Comparison of ENCODE assay signal across 9 cellular contexts in the genomic region with DNA sequence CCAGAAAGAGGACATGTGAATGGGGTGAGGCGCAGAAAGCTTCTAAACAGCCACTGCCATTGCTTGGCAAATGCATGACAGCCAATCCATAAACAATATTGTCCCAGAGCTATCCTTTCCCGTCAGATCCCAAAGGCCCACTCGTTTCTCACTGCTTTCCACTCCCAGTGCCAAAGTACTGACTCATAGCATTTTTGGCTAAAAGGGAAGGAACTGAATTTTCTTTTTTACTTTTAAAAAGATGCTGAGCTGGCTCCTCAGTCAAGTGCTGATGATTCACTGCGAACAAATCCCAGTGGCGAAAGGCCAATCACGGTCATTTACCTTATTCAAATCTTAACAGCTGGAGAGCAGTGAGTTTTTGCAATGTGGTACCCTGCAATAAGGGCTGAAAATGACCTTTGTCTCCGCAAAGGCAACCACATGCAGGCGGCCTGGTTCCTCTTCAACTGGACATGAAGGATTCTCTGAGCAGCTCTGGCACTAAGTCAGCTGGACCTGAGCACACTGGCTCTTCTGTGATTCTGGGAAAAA.
DNase-seq lines count a peak whose midpoint lies in the region; ATAC-seq and TF ChIP-seq lines count a peak whose summit lies in the region.
"Had no signal": no experiment of that assay in that cellular context is flagged by ENCODE, and none has a peak within 500 bp of the region (broad histone marks: within the 10 kb centered on the region; RNA-seq: fewer than 3 reads in every experiment).

No MANE protein-coding gene starts in this region.

- TF ChIP-seq EP300 in SK-N-SH (IDR thresholded peaks at IDR 0.05; ENCODE audit: borderline replicate concordance in 1 of 2, low read depth in 1 of 2, low read length in 1 of 2) = peak in 1 of 2 experiments; percentile 53; a peak in 1 of 4 replicates

- TF ChIP-seq CTCF in AG04449 (IDR thresholded peaks at IDR 0.05; ENCODE audit: insufficient read depth, low read length, missing control alignments) = no peak
- no peak for TF ChIP-seq CTCF in SK-N-SH (IDR thresholded peaks at IDR 0.05)
- no peak for TF ChIP-seq CTCF in foreskin fibroblast (IDR thresholded peaks at IDR 0.05; ENCODE audit: low read depth, low read length)
- TF ChIP-seq CTCF in osteocyte (IDR thresholded peaks at IDR 0.05) = no peak

- peaks cover 3% of the 10 kb centered on the region for H3K27me3 Mint-ChIP-seq in osteocyte (ENCODE audit: unreplicated experiment)
- peaks cover 4% of the 10 kb centered on the region for H3K27me3 Mint-ChIP-seq in activated T-cell treated with anti-CD3 and anti-CD28 coated beads, Interleukin-2, amount 50 U/mL, for 24 hours
- peaks cover 7% of the 10 kb centered on the region for H3K27me3 Mint-ChIP-seq in activated T-cell treated with anti-CD3 and anti-CD28 coated beads, Interleukin-2, amount 50 U/mL, for 72 hours (ENCODE audit: low read depth)
- H3K27me3 Mint-ChIP-seq in stimulated activated naive CD8-positive, alpha-beta T cell treated with anti-CD3 and anti-CD28 coated beads, Interleukin-15, amount 100 ng/mL, for 72 hours = no peaks in the 10 kb centered on the region
- H3K27me3 Mint-ChIP-seq: CD8-positive, alpha-beta memory T cell had no signal

- peaks cover 4% of the 10 kb centered on the region for H3K9me3 Mint-ChIP-seq in osteocyte (ENCODE audit: unreplicated experiment)
- no peaks in the 10 kb centered on the region for H3K9me3 Mint-ChIP-seq in activated T-cell treated with anti-CD3 and anti-CD28 coated beads, Interleukin-2, amount 50 U/mL, for 24 hours
- no peaks in the 10 kb centered on the region for H3K9me3 Mint-ChIP-seq in activated T-cell treated with anti-CD3 and anti-CD28 coated beads, Interleukin-2, amount 50 U/mL, for 72 hours
- H3K9me3 Mint-ChIP-seq in stimulated activated naive CD8-positive, alpha-beta T cell treated with anti-CD3 and anti-CD28 coated beads, Interleukin-15, amount 100 ng/mL, for 72 hours = peaks cover 4 to 5% of the 10 kb centered on the region in 2 donors

- 65% methylated on average over 8 of the region's 8 CpGs for WGBS in SK-N-SH (ENCODE audit: low lambda C conversion rate)

- no peak for ATAC-seq in activated T-cell treated with anti-CD3 and anti-CD28 coated beads, Interleukin-2, amount 50 U/mL, for 72 hours (replicated peaks in 1 of 2)
- no peak for ATAC-seq in stimulated activated naive CD8-positive, alpha-beta T cell treated with anti-CD3 and anti-CD28 coated beads, Interleukin-15, amount 100 ng/mL, for 72 hours

- no peak overlapping the region for H3K4me3 ChIP-seq in AG04449 (ENCODE audit: low read depth, low read length)
- H3K4me3 ChIP-seq in SK-N-SH (ENCODE audit: low read depth in 2 of 2, low read length in 1 of 2) = no peak overlapping the region
- no peak overlapping the region for H3K4me3 ChIP-seq in foreskin fibroblast (ENCODE audit: low read depth in 1 of 2, low read length in 2 of 2)

- POLR2A ChIA-PET in AG04449 (lab: Yijun Ruan, JAX) (interaction anchor here (0.8 to 1.3 kb wide), 3 partner anchors 15 to 296 kb away, joined by 3 to 7 read pairs (median 5); no protein-coding TSS in a partner anchor), SK-N-SH (lab: Yijun Ruan, JAX) (no interaction called here)

- H3K27ac Mint-ChIP-seq in osteocyte (ENCODE audit: unreplicated experiment) = peak overlapping the region; percentile 80
- H3K27ac Mint-ChIP-seq in activated T-cell treated with anti-CD3 and anti-CD28 coated beads, Interleukin-2, amount 50 U/mL, for 24 hours = no peak overlapping the region
- no peak overlapping the region for H3K27ac Mint-ChIP-seq in activated T-cell treated with anti-CD3 and anti-CD28 coated beads, Interleukin-2, amount 50 U/mL, for 72 hours
- no peak overlapping the region for H3K27ac Mint-ChIP-seq in stimulated activated naive CD8-positive, alpha-beta T cell treated with anti-CD3 and anti-CD28 coated beads, Interleukin-15, amount 100 ng/mL, for 72 hours
- H3K27ac Mint-ChIP-seq: CD8-positive, alpha-beta memory T cell had no signal

- CTCF ChIA-PET in AG04449 (lab: Yijun Ruan, JAX) (interaction anchor here (0.6 to 10.7 kb wide), 35 partner anchors 9 to 1086 kb away, joined by 3 to 647 read pairs (median 4); partner anchors contain the start of gene CCDC169), SK-N-SH (lab: Yijun Ruan, JAX) (interaction anchor here (0.6 to 6.3 kb wide), 42 partner anchors 11 to 756 kb away, joined by 3 to 228 read pairs (median 4); partner anchors contain the start of gene DCLK1)

- TF ChIP-seq RAD21 in SK-N-SH (IDR thresholded peaks at IDR 0.05; ENCODE audit: low read length) = no peak

- H3K27ac ChIP-seq in SK-N-SH (ENCODE audit: low read depth in 2 of 2, low read length in 1 of 2) = peak overlapping the region in 1 of 2 experiments; percentile 80; a peak in 2 of 4 replicates

- peaks cover 15% of the 10 kb centered on the region for H3K4me1 Mint-ChIP-seq in osteocyte (ENCODE audit: unreplicated experiment)
- no peaks in the 10 kb centered on the region for H3K4me1 Mint-ChIP-seq in activated T-cell treated with anti-CD3 and anti-CD28 coated beads, Interleukin-2, amount 50 U/mL, for 24 hours (ENCODE audit: low read depth)
- peaks cover 6% of the 10 kb centered on the region for H3K4me1 Mint-ChIP-seq in activated T-cell treated with anti-CD3 and anti-CD28 coated beads, Interleukin-2, amount 50 U/mL, for 72 hours (ENCODE audit: low read depth)
- H3K4me1 Mint-ChIP-seq in stimulated activated naive CD8-positive, alpha-beta T cell treated with anti-CD3 and anti-CD28 coated beads, Interleukin-15, amount 100 ng/mL, for 72 hours = no peaks in the 10 kb centered on the region
- H3K4me1 Mint-ChIP-seq: CD8-positive, alpha-beta memory T cell had no signal

- no peak overlapping the region for H3K4me3 Mint-ChIP-seq in osteocyte (ENCODE audit: unreplicated experiment)
- H3K4me3 Mint-ChIP-seq in activated T-cell treated with anti-CD3 and anti-CD28 coated beads, Interleukin-2, amount 50 U/mL, for 24 hours = no peak overlapping the region
- no peak overlapping the region for H3K4me3 Mint-ChIP-seq in activated T-cell treated with anti-CD3 and anti-CD28 coated beads, Interleukin-2, amount 50 U/mL, for 72 hours
- no peak overlapping the region for H3K4me3 Mint-ChIP-seq in stimulated activated naive CD8-positive, alpha-beta T cell treated with anti-CD3 and anti-CD28 coated beads, Interleukin-15, amount 100 ng/mL, for 72 hours
- H3K4me3 Mint-ChIP-seq: CD8-positive, alpha-beta memory T cell had no signal

- no peaks in the 10 kb centered on the region for H4K20me1 ChIP-seq in SK-N-SH (ENCODE audit: insufficient read depth)

- no peaks in the 10 kb centered on the region for H3K79me2 ChIP-seq in SK-N-SH (ENCODE audit: insufficient read depth)

- peak; percentile 59 for DNase-seq in AG04449 (ENCODE audit: low read depth, low spot score)
- DNase-seq in SK-N-SH = no peak
- peak; percentile 80 to 93 for DNase-seq in foreskin fibroblast
- no peak for DNase-seq in osteocyte (ENCODE audit: extremely low spot score, unreplicated experiment)
- DNase-seq in activated T-cell treated with anti-CD3 and anti-CD28 coated beads, Interleukin-2, amount 50 U/mL, for 24 hours = no peak
- DNase-seq in activated T-cell treated with anti-CD3 and anti-CD28 coated beads, Interleukin-2, amount 50 U/mL, for 72 hours = no peak
- DNase-seq in iPS-NIHi11 (ENCODE audit: low spot score) = no peak
- DNase-seq in stimulated activated naive CD8-positive, alpha-beta T cell treated with anti-CD3 and anti-CD28 coated beads, Interleukin-15, amount 100 ng/mL, for 72 hours = no peak
- DNase-seq: CD8-positive, alpha-beta memory T cell had no signal

- H3F3A ChIP-seq in SK-N-SH (replicated peaks; ENCODE audit: insufficient read depth) = peaks cover 7% of the 10 kb centered on the region

- no peak overlapping the region for H3K9ac ChIP-seq in SK-N-SH

- no peaks in the 10 kb centered on the region for H3K27me3 ChIP-seq in SK-N-SH (ENCODE audit: insufficient read depth)

- H3K36me3 ChIP-seq in SK-N-SH (replicated peaks in 1 of 2; ENCODE audit: control insufficient read depth in 1 of 2, insufficient read depth in 2 of 2, low read length in 1 of 2) = no peaks in the 10 kb centered on the region

- H3K9me3 ChIP-seq in SK-N-SH = no peaks in the 10 kb centered on the region

- H2AFZ ChIP-seq in SK-N-SH (ENCODE audit: low read depth) = no peak overlapping the region

- peaks cover 0 to 6% of the 10 kb centered on the region in 2 experiments; a peak in 1 of 4 replicates for H3K4me1 ChIP-seq in SK-N-SH (ENCODE audit: control insufficient read depth in 1 of 2, insufficient read depth in 2 of 2, low read depth in 1 of 2, low read length in 1 of 2)

- peak overlapping the region; percentile 38 for H3K4me2 ChIP-seq in SK-N-SH

- H3K9me2 ChIP-seq in SK-N-SH = no peaks in the 10 kb centered on the region

- H3K36me3 Mint-ChIP-seq in osteocyte (ENCODE audit: unreplicated experiment) = no peaks in the 10 kb centered on the region
- H3K36me3 Mint-ChIP-seq in activated T-cell treated with anti-CD3 and anti-CD28 coated beads, Interleukin-2, amount 50 U/mL, for 24 hours (ENCODE audit: low read depth) = no peaks in the 10 kb centered on the region
- H3K36me3 Mint-ChIP-seq in activated T-cell treated with anti-CD3 and anti-CD28 coated beads, Interleukin-2, amount 50 U/mL, for 72 hours (ENCODE audit: insufficient read depth in 2 of 2) = no peaks in the 10 kb centered on the region
- H3K36me3 Mint-ChIP-seq: CD8-positive, alpha-beta memory T cell had no signal

TF ChIP-seq in SK-N-SH, 30 proteins besides CTCF, POLR2A, EP300 and RAD21 (continues in another document):
- TF ChIP-seq SMC3 (IDR thresholded peaks at IDR 0.05; ENCODE audit: low read depth, low read length) (no peak), GABPA (IDR thresholded peaks at IDR 0.05; ENCODE audit: low read depth) (no peak), MEF2A (IDR thresholded peaks at IDR 0.05; ENCODE audit: borderline replicate concordance, low read depth) (no peak), RCOR1 (IDR thresholded peaks at IDR 0.05; ENCODE audit: low read length) (no peak)

Comparison
In these comparisons a context has a peak if more than half of its experiments do, and no peak if none do; other contexts are left out.
1. DNase-seq: peak in AG04449 (single experiment) and foreskin fibroblast (2 of 2); none in SK-N-SH (single experiment), osteocyte (single experiment), activated T-cell treated with anti-CD3 and anti-CD28 coated beads, Interleukin-2, amount 50 U/mL, for 24 hours (single experiment), activated T-cell treated with anti-CD3 and anti-CD28 coated beads, Interleukin-2, amount 50 U/mL, for 72 hours (0 of 2), iPS-NIHi11 (single experiment) and stimulated activated naive CD8-positive, alpha-beta T cell treated with anti-CD3 and anti-CD28 coated beads, Interleukin-15, amount 100 ng/mL, for 72 hours (0 of 2).